8 cellular contexts compared by ENCODE assay signal in the genomic region with DNA sequence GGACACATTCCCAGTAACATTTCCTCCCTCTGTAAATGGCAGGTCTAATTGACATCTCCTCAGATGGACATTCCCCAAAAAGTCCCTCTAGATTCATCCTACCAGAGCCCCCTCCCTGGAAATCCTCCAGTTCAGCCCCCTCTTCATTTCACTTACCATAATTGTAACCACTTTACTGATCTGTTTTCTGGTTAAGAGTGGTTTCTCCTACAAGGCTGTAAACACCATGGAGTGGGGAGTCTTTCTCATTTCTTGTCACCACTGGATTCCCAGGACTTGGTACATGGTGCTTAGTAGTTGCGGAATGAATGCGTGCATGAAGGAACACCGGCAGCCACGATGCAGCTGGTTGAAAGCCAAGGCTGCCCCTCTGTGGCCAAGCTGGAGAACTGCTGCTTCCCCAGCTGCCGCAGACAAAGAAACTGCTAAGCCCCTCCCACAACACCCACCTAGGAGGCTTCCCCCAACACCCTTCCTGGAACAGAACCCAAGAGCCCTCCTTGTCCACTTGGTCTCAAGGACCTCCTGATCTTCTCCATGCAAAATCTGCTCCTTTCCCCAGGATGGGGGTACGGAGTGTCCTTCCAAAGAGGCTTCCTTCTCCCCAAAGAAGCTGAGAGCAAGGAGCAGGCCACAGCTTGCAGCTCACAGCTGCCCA. TPM values are rescaled to one million over a fixed set of nuclear protein-coding genes. Genes with fewer than 3 reads are reported as not detected.
DNase-seq lines count a peak whose midpoint lies in the region; ATAC-seq and TF ChIP-seq lines count a peak whose summit lies in the region.

No MANE protein-coding gene starts in this region.

- peak; percentile 49 for DNase-seq in DMS153 treated with DMSO at 0.1 percent for 48 hours (lab: John Stamatoyannopoulos, UW; ENCODE audit: unreplicated experiment)
- DNase-seq in NT2/D1 (ENCODE audit: low read depth, low spot score), result peak; percentile 64
- peak; percentile 48 for DNase-seq in activated CD8-positive, alpha-beta memory T cell treated with anti-CD3 and anti-CD28 coated beads, Interleukin-2, amount 50 U/mL, for 24 hours (ENCODE audit: extremely low read depth)
- DNase-seq in erythroblast (lab: John Stamatoyannopoulos, UW), result peak; percentile 72 to 77
- peak; percentile 70 for DNase-seq in mucosa of gallbladder (ENCODE audit: low spot score)
- peak; percentile 82 for DNase-seq in stimulated activated CD8-positive, alpha-beta memory T cell treated with anti-CD3 and anti-CD28 coated beads, Interleukin-4, amount 100 ng/mL, for 48 hours

- peak overlapping the region; percentile 6 for H3K9ac ChIP-seq in NT2/D1 (ENCODE audit: insufficient read length, low read depth)

- H3K9me3 ChIP-seq in NT2/D1 (ENCODE audit: insufficient read depth, low read length), result no peaks in the 10 kb centered on the region

- H3K27me3 ChIP-seq in NT2/D1 (ENCODE audit: insufficient read depth, insufficient read length), result no peaks in the 10 kb centered on the region

- no peaks in the 10 kb centered on the region for H3K4me1 ChIP-seq in NT2/D1 (ENCODE audit: insufficient read depth, insufficient read length)

- peaks cover 13% of the 10 kb centered on the region for H3K36me3 ChIP-seq in NT2/D1 (ENCODE audit: insufficient read depth, insufficient read length, low read length)

- no peak overlapping the region for H3K4me3 ChIP-seq in NT2/D1 (ENCODE audit: insufficient read length, low read depth)

- TF ChIP-seq POLR2A in erythroblast (IDR thresholded peaks at IDR 0.05; ENCODE audit: low read length), result no peak

- ATAC-seq in HG03432 (IDR thresholded peaks at IDR 0.05; ENCODE audit: unreplicated experiment) (peak; percentile 59), GM21737 (IDR thresholded peaks at IDR 0.05; ENCODE audit: unreplicated experiment) (no peak)

RNA-seq across cellular contexts. Expression of a gene that starts 18.6 kb away (rescaled TPM):
- 17.6 TPM for total RNA-seq in mucosa of gallbladder

RNA-seq across cellular contexts. Expression of a gene that starts 39.4 kb away (rescaled TPM):
- total RNA-seq in mucosa of gallbladder, result 26.6 TPM

RNA-seq across cellular contexts. Expression of a gene that starts 51.2 kb away (rescaled TPM):
- total RNA-seq in mucosa of gallbladder, result 107 TPM
